Comparison of ENCODE assay signal across 28 cellular contexts in the genomic region with DNA sequence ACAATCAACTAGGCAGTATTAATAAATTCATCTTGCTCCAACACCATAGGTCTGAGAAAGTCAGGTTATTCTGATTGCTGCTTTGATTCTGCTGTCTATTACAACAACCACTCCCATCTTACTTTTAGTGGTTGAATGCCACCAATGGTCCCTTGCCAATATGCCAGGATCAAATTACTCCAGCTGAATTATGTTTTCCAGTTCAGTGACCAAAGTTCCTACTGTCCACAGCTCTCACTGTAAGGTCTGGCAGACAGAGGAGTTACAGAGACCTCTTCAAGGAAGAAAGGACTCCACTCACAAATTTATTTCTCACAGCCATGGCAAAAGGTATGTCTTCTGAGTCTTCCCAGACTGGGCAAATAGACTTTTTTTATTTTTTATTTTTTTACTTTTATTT.
"Had no signal": no experiment of that assay in that cellular context is flagged by ENCODE, and none has a peak within 500 bp of the region (broad histone marks: within the 10 kb centered on the region; RNA-seq: fewer than 3 reads in every experiment).

No MANE protein-coding gene starts in this region.

- H3K27me3 ChIP-seq: breast epithelium, esophagus muscularis mucosa, transverse colon had no signal

- H3K27ac Mint-ChIP-seq: activated B cell treated with CpG ODN at 0.5 μM for 24 hours; activated CD4-positive, alpha-beta T cell treated with anti-CD3 and anti-CD28 coated beads for 36 hours; activated naive CD8-positive, alpha-beta T cell treated with anti-CD3 and anti-CD28 coated beads for 36 hours; activated T-helper 2 cell treated with anti-CD3 and anti-CD28 coated beads, Interferon-gamma antibody, Interleukin-2, Interleukin-4, amounts not matched to agents 10 μg/mL and 5 μg/mL and 100 μg/mL, durations not matched to agents 14 hours and 24 hours and 36 hours; natural killer cell treated with Interleukin-12 subunit alpha and Interleukin-12 subunit beta and Interleukin-15 and Interleukin-18, amount 100 ng/mL, for 72 hours; progenitor cell of endocrine pancreas; stimulated activated naive B cell treated with anti-CD40 and anti-IgM and Interleukin-4, amounts not matched to agents 10 μg/mL and 1 μg/mL and 100 μg/mL, for 72 hours had no signal

- FAIRE-seq: colon, endothelial cell of umbilical vein, frontal cortex, urothelium cell line had no signal

- H3K27me3 Mint-ChIP-seq: activated B cell treated with CpG ODN at 0.5 μM for 24 hours; activated CD4-positive, alpha-beta T cell treated with anti-CD3 and anti-CD28 coated beads for 36 hours; activated naive CD8-positive, alpha-beta T cell treated with anti-CD3 and anti-CD28 coated beads for 36 hours; central memory CD8-positive, alpha-beta T cell; natural killer cell treated with Interleukin-12 subunit alpha and Interleukin-12 subunit beta and Interleukin-15 and Interleukin-18, amount 100 ng/mL, for 72 hours; progenitor cell of endocrine pancreas; stimulated activated naive B cell treated with anti-CD40 and anti-IgM and Interleukin-4, amounts not matched to agents 10 μg/mL and 1 μg/mL and 100 μg/mL, for 72 hours had no signal

- H3K9me3 Mint-ChIP-seq: activated B cell treated with CpG ODN at 0.5 μM for 24 hours; activated T-helper 2 cell treated with anti-CD3 and anti-CD28 coated beads, Interferon-gamma antibody, Interleukin-2, Interleukin-4, amounts not matched to agents 10 μg/mL and 5 μg/mL and 100 μg/mL, durations not matched to agents 14 hours and 24 hours and 36 hours had no signal

- H3K4me3 ChIP-seq: breast epithelium, esophagus muscularis mucosa, transverse colon had no signal

- H3K9me3 ChIP-seq: breast epithelium, esophagus muscularis mucosa, transverse colon had no signal

- H3K4me3 Mint-ChIP-seq: activated B cell treated with CpG ODN at 0.5 μM for 24 hours; activated CD4-positive, alpha-beta T cell treated with anti-CD3 and anti-CD28 coated beads for 36 hours; activated naive CD8-positive, alpha-beta T cell treated with anti-CD3 and anti-CD28 coated beads for 36 hours; activated T-cell treated with anti-CD3 and anti-CD28 coated beads, Interleukin-2, amount 50 U/mL, for 4 hours; central memory CD8-positive, alpha-beta T cell; natural killer cell treated with Interleukin-12 subunit alpha and Interleukin-12 subunit beta and Interleukin-15 and Interleukin-18, amount 100 ng/mL, for 72 hours; stimulated activated naive B cell treated with anti-CD40 and anti-IgM and Interleukin-4, amounts not matched to agents 10 μg/mL and 1 μg/mL and 100 μg/mL, for 72 hours had no signal

- H3K36me3 Mint-ChIP-seq: activated naive CD8-positive, alpha-beta T cell treated with anti-CD3 and anti-CD28 coated beads for 36 hours; natural killer cell treated with Interleukin-12 subunit alpha and Interleukin-12 subunit beta and Interleukin-15 and Interleukin-18, amount 100 ng/mL, for 72 hours; stimulated activated naive B cell treated with anti-CD40 and anti-IgM and Interleukin-4, amounts not matched to agents 10 μg/mL and 1 μg/mL and 100 μg/mL, for 72 hours had no signal

- DNase-seq: activated B cell treated with CpG ODN at 0.5 μM for 24 hours; activated CD4-positive, alpha-beta T cell treated with anti-CD3 and anti-CD28 coated beads for 36 hours; activated CD4-positive, alpha-beta T cell treated with anti-CD3 and anti-CD28 coated beads, Interleukin-2, amount 50 U/mL, for 4 hours; activated CD8-positive, alpha-beta memory T cell treated with anti-CD3 and anti-CD28 coated beads for 24 hours; activated CD8-positive, alpha-beta memory T cell treated with anti-CD3 and anti-CD28 coated beads, Interleukin-2, amount 50 U/mL, for 4 hours; activated naive CD4-positive, alpha-beta T cell treated with Interleukin-2 at 50 U/mL for 16 hours; activated naive CD8-positive, alpha-beta T cell treated with anti-CD3 and anti-CD28 coated beads for 36 hours; activated T-cell treated with anti-CD3 and anti-CD28 coated beads, Interleukin-2, amount 50 U/mL, for 4 hours; effector memory CD4-positive, alpha-beta T cell; hippocampal formation; kidney glomerular epithelial cell; left ventricle myocardium superior; mammary epithelial cell; midbrain; stimulated activated CD4-positive, alpha-beta T cell treated with anti-CD3 and anti-CD28 coated beads, Interleukin-2, amount 100 ng/mL, for 48 hours; stimulated activated CD8-positive, alpha-beta memory T cell treated with anti-CD3 and anti-CD28 coated beads, Interleukin-4, amount 100 ng/mL, for 48 hours; stimulated activated naive B cell treated with anti-CD40 and anti-IgM and Interleukin-4, amounts not matched to agents 10 μg/mL and 1 μg/mL and 100 μg/mL, for 72 hours; transverse colon had no signal

- H3K4me1 Mint-ChIP-seq: activated B cell treated with CpG ODN at 0.5 μM for 24 hours; activated CD4-positive, alpha-beta T cell treated with anti-CD3 and anti-CD28 coated beads for 36 hours; activated naive CD8-positive, alpha-beta T cell treated with anti-CD3 and anti-CD28 coated beads for 36 hours; central memory CD8-positive, alpha-beta T cell; stimulated activated naive B cell treated with anti-CD40 and anti-IgM and Interleukin-4, amounts not matched to agents 10 μg/mL and 1 μg/mL and 100 μg/mL, for 72 hours had no signal

- H3K36me3 ChIP-seq: breast epithelium, esophagus muscularis mucosa, transverse colon had no signal

- H3K4me1 ChIP-seq: breast epithelium, esophagus muscularis mucosa, transverse colon had no signal

- ATAC-seq: activated CD4-positive, alpha-beta T cell treated with anti-CD3 and anti-CD28 coated beads for 36 hours; activated T-cell treated with anti-CD3 and anti-CD28 coated beads, Interleukin-2, amount 50 U/mL, for 4 hours; left ventricle myocardium superior; natural killer cell treated with Interleukin-12 subunit alpha and Interleukin-12 subunit beta and Interleukin-15 and Interleukin-18, amount 100 ng/mL, for 72 hours; stimulated activated naive B cell treated with anti-CD40 and anti-IgM and Interleukin-4, amounts not matched to agents 10 μg/mL and 1 μg/mL and 100 μg/mL, for 72 hours had no signal

- H3K27ac ChIP-seq: breast epithelium, esophagus muscularis mucosa, transverse colon had no signal
